8 cellular contexts compared by ENCODE assay signal in genomic region chr22:19121631-19122142, GRCh38. TPM values are rescaled to one million over a fixed set of nuclear protein-coding genes. Genes with fewer than 3 reads are reported as not detected.
DNase-seq lines count a peak whose midpoint lies in the region; ATAC-seq and TF ChIP-seq lines count a peak whose summit lies in the region.

No MANE protein-coding gene starts in this region.

- peak overlapping the region; percentile 66 to 95 (median 91) for H3K27ac ChIP-seq in BLaER1 treated with 17β-estradiol and CSF1 and Interleukin-3, amounts not matched to agents 10 nM and 100 nM
- H3K27ac ChIP-seq in spleen: peak overlapping the region; percentile 84 to 96 (median 94)

- TF ChIP-seq CTCF in cardiac fibroblast (IDR thresholded peaks at IDR 0.05; ENCODE audit: low read depth, low read length) (no peak), spleen (IDR thresholded peaks at IDR 0.05 in 8 of 11, conservative IDR thresholded peaks at IDR 0.05 in 3 of 11) (no peak)

- H3K4me3 ChIP-seq in BLaER1 treated with 17β-estradiol and CSF1 and Interleukin-3, amounts not matched to agents 10 nM and 100 nM: peak overlapping the region; percentile 70 to 90 (median 89)
- H3K4me3 ChIP-seq in cardiac fibroblast (replicated peaks in 1 of 2; ENCODE audit: low read depth in 2 of 2, low read length in 2 of 2) (peak overlapping the region; percentile 89 to 96), spleen (peak overlapping the region; percentile 86 to 99 (median 97))

- peak overlapping the region; percentile 90 to 99 (median 95) for H3K4me2 ChIP-seq in BLaER1 treated with 17β-estradiol and CSF1 and Interleukin-3, amounts not matched to agents 10 nM and 100 nM

- peaks cover 46 to 53% (median 51%) of the 10 kb centered on the region in 11 experiments; a peak in 21 of 22 replicates for H4K20me1 ChIP-seq in BLaER1 treated with 17β-estradiol and CSF1 and Interleukin-3, amounts not matched to agents 10 nM and 100 nM

- intact Hi-C loops in spleen (cut with DNase I; ENCODE audit: low total_unique reads): no loop called here

- H3K27me3 ChIP-seq in BLaER1 treated with 17β-estradiol and CSF1 and Interleukin-3, amounts not matched to agents 10 nM and 100 nM: no peaks in the 10 kb centered on the region
- H3K27me3 ChIP-seq in spleen (replicated peaks in 1 of 7): no peaks in the 10 kb centered on the region

- H3K36me3 ChIP-seq in BLaER1 treated with 17β-estradiol and CSF1 and Interleukin-3, amounts not matched to agents 10 nM and 100 nM: peaks cover 2 to 37% (median 16%) of the 10 kb centered on the region in 11 experiments; a peak in 12 of 22 replicates
- peaks cover 0 to 13% (median 0%) of the 10 kb centered on the region in 6 donors for H3K36me3 ChIP-seq in spleen

- no peak for TF ChIP-seq POLR2A in spleen (IDR thresholded peaks at IDR 0.05)

- 0 to 1% (median 0%) methylated on average over 13 to 47 of the region's 47 CpGs for WGBS in spleen, 5 donors

- no peaks in the 10 kb centered on the region for H3K9me3 ChIP-seq in BLaER1 treated with 17β-estradiol and CSF1 and Interleukin-3, amounts not matched to agents 10 nM and 100 nM (replicated peaks in 1 of 11)
- no peaks in the 10 kb centered on the region for H3K9me3 ChIP-seq in spleen

- in situ Hi-C loops in SK-MEL-5 (cut with HindIII; ENCODE audit: low pct_unique_long_range_greater_than_20kb, low sequenced_read_pairs): no loop called here

- peak; percentile 30 for DNase-seq in SK-MEL-5 (ENCODE audit: low read depth, low spot score)
- peak; percentile 31 to 50 for DNase-seq in cardiac fibroblast (ENCODE audit: low read depth in 2 of 2)
- DNase-seq in islet precursor cell: peak; percentile 78
- peak; percentile 91 for DNase-seq in spleen

- peaks cover 50 to 60% (median 56%) of the 10 kb centered on the region in 10 experiments for H3K4me1 ChIP-seq in BLaER1 treated with 17β-estradiol and CSF1 and Interleukin-3, amounts not matched to agents 10 nM and 100 nM
- H3K4me1 ChIP-seq in spleen: peaks cover 42 to 61% (median 58%) of the 10 kb centered on the region in 6 donors

- H3K9ac ChIP-seq in BLaER1 treated with 17β-estradiol and CSF1 and Interleukin-3, amounts not matched to agents 10 nM and 100 nM: peak overlapping the region; percentile 81 to 96 (median 93)

- peak; percentile 21 for ATAC-seq in GM19351 (IDR thresholded peaks at IDR 0.05; ENCODE audit: unreplicated experiment)
- peak; percentile 5 for ATAC-seq in HG03469 (IDR thresholded peaks at IDR 0.05; ENCODE audit: unreplicated experiment)
- ATAC-seq in GM21390 (IDR thresholded peaks at IDR 0.05; ENCODE audit: unreplicated experiment): no peak

RNA-seq across cellular contexts. Expression of gene DGCR2, which starts 0.5 kb away (rescaled TPM):
- total RNA-seq in SK-MEL-5 (2014; rRNA removed; shearing (Covaris generic)): 36.9 and 39.6 TPM in 2 replicates
- polyA plus RNA-seq in SK-MEL-5 (2015; cell fraction: cytosol; rRNA removed): 70.3 and 81.0 TPM in 2 replicates
- polyA plus RNA-seq in SK-MEL-5 (2015; cell fraction: nucleus; rRNA removed): 29.1 and 43.5 TPM in 2 replicates
- 10 to 100 TPM; 40.4 to 60.7 (median 51.3) TPM for total RNA-seq in spleen
- polyA plus RNA-seq in spleen: 10 to 100 TPM in 2 of 3 donors, 1 to 10 TPM in 1; 9.5 to 26.0 (median 11.8) TPM

RNA-seq across cellular contexts. Expression of gene TSSK2, which starts 9.4 kb away (rescaled TPM):
- total RNA-seq in SK-MEL-5 (2014; rRNA removed; shearing (Covaris generic)): not detected in 2 replicates
- polyA plus RNA-seq in SK-MEL-5 (2015; cell fraction: cytosol; rRNA removed): not detected in 2 replicates
- not detected in 2 replicates for polyA plus RNA-seq in SK-MEL-5 (2015; cell fraction: nucleus; rRNA removed)
- not detected for total RNA-seq in spleen
- under 1 TPM in 2 of 3 donors, not detected in 1; 0.03 to 0.06 TPM for polyA plus RNA-seq in spleen

RNA-seq across cellular contexts. Expression of gene ESS2, which starts 22.8 kb away (rescaled TPM):
- 18.7 and 18.9 TPM in 2 replicates for total RNA-seq in SK-MEL-5 (2014; rRNA removed; shearing (Covaris generic))
- 26.3 and 30.9 TPM in 2 replicates for polyA plus RNA-seq in SK-MEL-5 (2015; cell fraction: cytosol; rRNA removed)
- polyA plus RNA-seq in SK-MEL-5 (2015; cell fraction: nucleus; rRNA removed): 28.7 and 37.9 TPM in 2 replicates
- 10 to 100 TPM; 13.4 to 21.3 (median 16.4) TPM for total RNA-seq in spleen
- 10 to 100 TPM; 13.2 to 17.3 (median 16.9) TPM for polyA plus RNA-seq in spleen

RNA-seq across cellular contexts. Expression of gene GSC2, which starts 28.4 kb away (rescaled TPM):
- not detected in 2 replicates for total RNA-seq in SK-MEL-5 (2014; rRNA removed; shearing (Covaris generic))
- polyA plus RNA-seq in SK-MEL-5 (2015; cell fraction: cytosol; rRNA removed): not detected in 2 replicates
- not detected in 2 replicates for polyA plus RNA-seq in SK-MEL-5 (2015; cell fraction: nucleus; rRNA removed)
- not detected for total RNA-seq in spleen
- not detected for polyA plus RNA-seq in spleen

RNA-seq across cellular contexts. Expression of gene SLC25A1, which starts 56.8 kb away (rescaled TPM):
- total RNA-seq in SK-MEL-5 (2014; rRNA removed; shearing (Covaris generic)): 47.6 and 54.8 TPM in 2 replicates
- polyA plus RNA-seq in SK-MEL-5 (2015; cell fraction: cytosol; rRNA removed): 91.3 and 93.0 TPM in 2 replicates
- 39.5 and 83.6 TPM in 2 replicates for polyA plus RNA-seq in SK-MEL-5 (2015; cell fraction: nucleus; rRNA removed)
- 10 to 100 TPM; 32.5 to 47.5 (median 36.0) TPM for total RNA-seq in spleen
- polyA plus RNA-seq in spleen: 10 to 100 TPM; 23.5 to 59.7 (median 26.1) TPM

Comparison
In these comparisons a context has a peak if more than half of its experiments do, and no peak if none do; other contexts are left out.
1. DNase-seq: peak in every context shown above with its lines; median percentile 91 in spleen; 78 in islet precursor cell; 40 in cardiac fibroblast; 30 in SK-MEL-5.